5 cellular contexts compared by ENCODE assay signal in genomic region chr3:100246999-100247398, GRCh38.
"Had no signal": no experiment of that assay in that cellular context is flagged by ENCODE, and none has a peak within 500 bp of the region (broad histone marks: within the 10 kb centered on the region; RNA-seq: fewer than 3 reads in every experiment).

No MANE protein-coding gene starts in this region.

- DNase-seq: IMR-90, KBM-7 had no signal

- H3K27ac Mint-ChIP-seq: IgD-negative memory B cell had no signal

- H3K4me3 Mint-ChIP-seq: IgD-negative memory B cell had no signal

- H3K27me3 Mint-ChIP-seq: IgD-negative memory B cell had no signal

- H3K9me3 Mint-ChIP-seq: IgD-negative memory B cell had no signal

- ATAC-seq: HepG2, K562 had no signal
